1 cellular context compared by ENCODE assay signal in genomic region chr13:99463998-99464397, GRCh38.
TF ChIP-seq lines count a peak whose summit lies in the region.

No MANE protein-coding gene starts in this region.

TF ChIP-seq in HepG2, 621 proteins besides CTCF, POLR2A, EP300 and RAD21 (continued from another document):
- TF ChIP-seq, protein P1, sequence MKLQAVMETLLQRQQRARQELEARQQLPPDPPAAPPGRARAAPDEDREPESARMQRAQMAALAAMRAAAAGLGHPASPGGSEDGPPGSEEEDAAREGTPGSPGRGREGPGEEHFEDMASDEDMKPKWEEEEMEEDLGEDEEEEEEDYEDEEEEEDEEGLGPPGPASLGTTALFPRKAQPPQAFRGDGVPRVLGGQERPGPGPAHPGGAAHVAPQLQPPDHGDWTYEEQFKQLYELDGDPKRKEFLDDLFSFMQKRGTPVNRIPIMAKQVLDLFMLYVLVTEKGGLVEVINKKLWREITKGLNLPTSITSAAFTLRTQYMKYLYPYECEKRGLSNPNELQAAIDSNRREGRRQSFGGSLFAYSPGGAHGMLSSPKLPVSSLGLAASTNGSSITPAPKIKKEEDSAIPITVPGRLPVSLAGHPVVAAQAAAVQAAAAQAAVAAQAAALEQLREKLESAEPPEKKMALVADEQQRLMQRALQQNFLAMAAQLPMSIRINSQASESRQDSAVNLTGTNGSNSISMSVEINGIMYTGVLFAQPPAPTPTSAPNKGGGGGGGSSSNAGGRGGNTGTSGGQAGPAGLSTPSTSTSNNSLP (IDR thresholded peaks at IDR 0.05; ENCODE audit: low read depth, low read length) = no peak
- peak; percentile 57 for TF ChIP-seq ZNF629 (CRISPR knock-in tag; conservative IDR thresholded peaks at IDR 0.05)
- TF ChIP-seq RXRA (CRISPR knock-in tag; IDR thresholded peaks at IDR 0.05) = no peak
- TF ChIP-seq PCBP1 (IDR thresholded peaks at IDR 0.05; ENCODE audit: borderline replicate concordance, low read depth, low read length) = no peak
- TF ChIP-seq SAFB2 (CRISPR knock-in tag; IDR thresholded peaks at IDR 0.05; ENCODE audit: borderline replicate concordance, low read depth) = no peak
- TF ChIP-seq ZNF761 (CRISPR knock-in tag; conservative IDR thresholded peaks at IDR 0.05) = no peak
- TF ChIP-seq HOMEZ (CRISPR knock-in tag; IDR thresholded peaks at IDR 0.05; ENCODE audit: low read depth) = no peak
